In the genomic region with DNA sequence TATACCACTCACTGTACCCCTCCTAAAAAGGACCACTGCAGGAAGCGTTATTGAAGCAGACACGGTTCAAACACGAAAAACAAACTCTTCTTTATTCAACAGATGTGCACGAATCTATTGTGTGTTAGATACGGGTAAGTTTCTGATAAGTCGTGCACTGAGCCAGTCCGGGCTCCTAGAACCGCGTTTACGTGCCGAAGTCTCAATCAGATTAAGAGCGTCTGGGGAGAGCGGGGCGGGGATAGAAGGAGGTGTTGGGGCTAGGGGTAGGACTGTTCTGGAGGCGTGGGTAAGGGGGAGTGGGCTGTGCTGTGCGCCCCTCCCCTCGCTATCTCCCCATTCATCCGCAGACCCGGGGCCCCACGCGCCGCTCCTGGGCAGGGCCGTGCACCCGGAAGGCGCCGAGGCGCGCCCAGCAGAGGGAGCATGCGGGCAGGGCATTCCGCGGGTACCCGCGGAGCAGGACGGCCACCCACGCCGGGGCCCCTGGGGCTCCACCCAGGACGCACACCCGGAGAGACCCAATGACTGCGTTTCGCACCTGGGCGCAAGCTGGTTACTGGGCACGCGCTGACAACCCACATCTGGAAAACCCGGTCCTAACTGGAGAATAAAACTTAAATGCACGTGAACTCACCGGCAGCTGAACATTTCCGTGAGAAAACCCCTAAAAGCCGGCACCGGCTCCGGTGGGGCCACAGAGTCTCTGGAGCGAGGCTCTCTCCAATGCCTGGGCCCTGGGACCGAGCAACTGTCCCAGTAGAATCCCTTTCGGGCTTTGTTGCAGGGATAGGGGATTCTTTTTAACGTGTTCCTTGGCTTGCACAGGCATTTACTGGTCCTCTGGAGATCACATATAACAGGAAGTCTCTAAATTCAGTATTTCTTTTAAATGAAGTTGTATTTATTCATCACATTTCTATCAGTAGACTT, we compare ENCODE assay signal across 8 cellular contexts. TPM values are rescaled to one million over a fixed set of nuclear protein-coding genes. Genes with fewer than 3 reads are reported as not detected.
DNase-seq lines count a peak whose midpoint lies in the region; ATAC-seq and TF ChIP-seq lines count a peak whose summit lies in the region.

No MANE protein-coding gene starts in this region.

- H2AFZ ChIP-seq in GM23338: peak overlapping the region; percentile 98
- H2AFZ ChIP-seq in Karpas-422 (ENCODE audit: low read length): peak overlapping the region; percentile 65
- peak overlapping the region; percentile 99 for H2AFZ ChIP-seq in parathyroid adenoma

- POLR2A ChIA-PET in activated naive CD8-positive, alpha-beta T cell treated with anti-CD3 and anti-CD28 coated beads, Interleukin-2, amount 10 ng/mL, durations not matched to agents 7 days and 5 days (lab: Charles Lee): interaction anchor here (0.6 to 2.5 kb wide), 8 partner anchors 13 to 693 kb away, joined by 3 to 23 read pairs (median 10); partner anchors contain the start of genes WEE1 and ZNF143

- no peaks in the 10 kb centered on the region for H3K9me2 ChIP-seq in GM23338 (ENCODE audit: insufficient read depth)
- no peaks in the 10 kb centered on the region for H3K9me2 ChIP-seq in Karpas-422 (replicated peaks; ENCODE audit: insufficient read depth, low read length)

- H3K36me3 ChIP-seq in GM23338 (ENCODE audit: insufficient read depth): no peaks in the 10 kb centered on the region
- H3K36me3 ChIP-seq in Karpas-422 (ENCODE audit: insufficient read depth, low read length): no peaks in the 10 kb centered on the region
- H3K36me3 ChIP-seq in parathyroid adenoma (ENCODE audit: control insufficient read depth, insufficient read depth, low read length): no peaks in the 10 kb centered on the region
- no peaks in the 10 kb centered on the region for H3K36me3 ChIP-seq in tibial nerve

- H3K36me3 Mint-ChIP-seq in GM23338 (ENCODE audit: low read depth): peaks cover 3% of the 10 kb centered on the region; the same call in 1 of the 3 replicates
- peaks cover 3% of the 10 kb centered on the region for H3K36me3 Mint-ChIP-seq in activated naive CD8-positive, alpha-beta T cell treated with anti-CD3 and anti-CD28 coated beads, Interleukin-2, amount 10 ng/mL, durations not matched to agents 7 days and 5 days

- H3K4me3 ChIP-seq in GM23338 (peak overlapping the region; percentile 69), Karpas-422 (ENCODE audit: low read length) (peak overlapping the region; percentile 73), parathyroid adenoma (ENCODE audit: low read depth, low read length) (peak overlapping the region; percentile 57), tibial nerve (peak overlapping the region; percentile 36 to 59 (median 50))

- H3K9me3 Mint-ChIP-seq in GM23338: peaks cover 3% of the 10 kb centered on the region; the same call in 1 of the 3 replicates
- peaks cover 3% of the 10 kb centered on the region for H3K9me3 Mint-ChIP-seq in activated naive CD8-positive, alpha-beta T cell treated with anti-CD3 and anti-CD28 coated beads, Interleukin-2, amount 10 ng/mL, durations not matched to agents 7 days and 5 days

- TF ChIP-seq EP300 in tibial nerve (IDR thresholded peaks at IDR 0.05): peak; percentile 12 to 83

- peak overlapping the region; percentile 92 for H3K4me2 ChIP-seq in GM23338
- H3K4me2 ChIP-seq in Karpas-422 (ENCODE audit: low read depth, low read length, poor library complexity, severe bottlenecking): peak overlapping the region; percentile 93
- peak overlapping the region; percentile 77 for H3K4me2 ChIP-seq in parathyroid adenoma (ENCODE audit: low read length)

- H4K20me1 ChIP-seq in GM23338 (replicated peaks; ENCODE audit: insufficient read depth): no peaks in the 10 kb centered on the region
- no peaks in the 10 kb centered on the region for H4K20me1 ChIP-seq in Karpas-422 (ENCODE audit: insufficient read depth, low read depth, low read length)

- H3K27ac ChIP-seq in GM23338 (ENCODE audit: low read depth) (peak overlapping the region; percentile 93), Karpas-422 (ENCODE audit: low read length) (peak overlapping the region; percentile 100), parathyroid adenoma (peak overlapping the region; percentile 94), tibial nerve (peak overlapping the region; percentile 93 to 99 (median 96))

- WGBS in tibial nerve, 2 donors: 2% methylated on average over 41 to 47 of the region's 54 CpGs

- TF ChIP-seq CTCF in GM23338 (conservative IDR thresholded peaks at IDR 0.05; ENCODE audit: low read depth in 2 of 2): peak; percentile 65 to 82
- peak; percentile 58 for TF ChIP-seq CTCF in parathyroid adenoma (IDR thresholded peaks at IDR 0.05)
- peak; percentile 86 to 96 (median 90) for TF ChIP-seq CTCF in tibial nerve (IDR thresholded peaks at IDR 0.05)

- H3K4me1 ChIP-seq in GM23338 (ENCODE audit: insufficient read depth) (peaks cover 5% of the 10 kb centered on the region), Karpas-422 (ENCODE audit: low read length) (peaks cover 64% of the 10 kb centered on the region), parathyroid adenoma (peaks cover 4% of the 10 kb centered on the region), tibial nerve (peaks cover 0 to 29% (median 11%) of the 10 kb centered on the region in 4 donors)

- peaks cover 13% of the 10 kb centered on the region for H3K27me3 Mint-ChIP-seq in GM23338 (ENCODE audit: insufficient read depth, low read depth, poor library complexity)
- no peaks in the 10 kb centered on the region for H3K27me3 Mint-ChIP-seq in activated naive CD8-positive, alpha-beta T cell treated with anti-CD3 and anti-CD28 coated beads, Interleukin-2, amount 10 ng/mL, durations not matched to agents 7 days and 5 days

- peak overlapping the region; percentile 77 for H3K4me3 Mint-ChIP-seq in GM23338
- H3K4me3 Mint-ChIP-seq in activated naive CD8-positive, alpha-beta T cell treated with anti-CD3 and anti-CD28 coated beads, Interleukin-2, amount 10 ng/mL, durations not matched to agents 7 days and 5 days: peak overlapping the region; percentile 90

- H3K27me3 ChIP-seq in GM23338 (ENCODE audit: insufficient read depth) (no peaks in the 10 kb centered on the region), Karpas-422 (ENCODE audit: low read length) (no peaks in the 10 kb centered on the region), parathyroid adenoma (ENCODE audit: control insufficient read depth, insufficient read depth, low read length) (no peaks in the 10 kb centered on the region), tibial nerve (no peaks in the 10 kb centered on the region)

- H3K27ac Mint-ChIP-seq in GM23338: peak overlapping the region; percentile 82
- peak overlapping the region; percentile 95 for H3K27ac Mint-ChIP-seq in activated naive CD8-positive, alpha-beta T cell treated with anti-CD3 and anti-CD28 coated beads, Interleukin-2, amount 10 ng/mL, durations not matched to agents 7 days and 5 days

- intact Hi-C loops in Right ventricle myocardium superior (cut with DNase I): loop anchor here (5.0 to 10.0 kb wide), 3 partner anchors 42 to 133 kb away; partner anchors contain the start of gene WEE1

- ATAC-seq in GM23338: peak; percentile 83
- ATAC-seq in activated naive CD8-positive, alpha-beta T cell treated with anti-CD3 and anti-CD28 coated beads, Interleukin-2, amount 10 ng/mL, durations not matched to agents 7 days and 5 days (ENCODE audit: low read depth): peak; percentile 89
- peak; percentile 94 for ATAC-seq in Right ventricle myocardium superior (ENCODE audit: poor library complexity)

- peak; percentile 81 for DNase-seq in GDM1 (lab: John Stamatoyannopoulos, UW)
- DNase-seq in GM23338 (ENCODE audit: low spot score): peak; percentile 79
- peak; percentile 98 for DNase-seq in Karpas-422
- peak; percentile 78 for DNase-seq in SKM-1 treated with dmso at 0.1 percent for 144 hours (lab: John Stamatoyannopoulos, UW; ENCODE audit: unreplicated experiment)
- DNase-seq in activated naive CD8-positive, alpha-beta T cell treated with anti-CD3 and anti-CD28 coated beads, Interleukin-2, amount 10 ng/mL, durations not matched to agents 7 days and 5 days: peak; percentile 94
- DNase-seq in Right ventricle myocardium superior: peak; percentile 92
- DNase-seq in tibial nerve (ENCODE audit: low spot score in 2 of 2): peak; percentile 71 to 75

- H3K9me3 ChIP-seq in Karpas-422 (ENCODE audit: low read length): no peaks in the 10 kb centered on the region
- H3K9me3 ChIP-seq in parathyroid adenoma (ENCODE audit: control insufficient read depth, low read length): no peaks in the 10 kb centered on the region
- no peaks in the 10 kb centered on the region for H3K9me3 ChIP-seq in tibial nerve

- H3K79me2 ChIP-seq in GM23338 (replicated peaks; ENCODE audit: insufficient read depth) (no peaks in the 10 kb centered on the region), Karpas-422 (ENCODE audit: low read length) (no peaks in the 10 kb centered on the region), parathyroid adenoma (no peaks in the 10 kb centered on the region)

- peaks cover 18% of the 10 kb centered on the region for H3K4me1 Mint-ChIP-seq in GM23338
- H3K4me1 Mint-ChIP-seq in activated naive CD8-positive, alpha-beta T cell treated with anti-CD3 and anti-CD28 coated beads, Interleukin-2, amount 10 ng/mL, durations not matched to agents 7 days and 5 days: peaks cover 21% of the 10 kb centered on the region

- peak in 1 of 2 donors; percentile 47 for TF ChIP-seq POLR2A in tibial nerve (IDR thresholded peaks at IDR 0.05)

- H3K9ac ChIP-seq in Karpas-422 (ENCODE audit: low read length) (peak overlapping the region; percentile 88), parathyroid adenoma (no peak overlapping the region)

- peaks cover 6% of the 10 kb centered on the region for H3F3A ChIP-seq in GM23338 (replicated peaks; ENCODE audit: low read depth)

TF ChIP-seq in GM23338, 12 proteins besides CTCF, POLR2A, EP300 and RAD21 (continues in another document):
- TF ChIP-seq JUNB (IDR thresholded peaks at IDR 0.05; ENCODE audit: unreplicated experiment) (no peak), CREB1 (CRISPR knock-in tag; IDR thresholded peaks at IDR 0.05; ENCODE audit: low read depth) (peak; percentile 2; the same call in 1 of the 2 replicates)

RNA-seq across cellular contexts. Expression of gene WEE1, which starts 40.6 kb away (rescaled TPM):
- 144 and 149 TPM in 2 replicates for total RNA-seq in GM23338 (2014; rRNA removed; shearing (Covaris generic))
- polyA plus RNA-seq in GM23338 (2016; fragmentation: Nextera tagmentation; extraction: Ambion mirVana): 48.9 and 50.7 TPM in 2 replicates
- 74.0 and 107 TPM in 2 replicates for total RNA-seq in Karpas-422 (2014; rRNA removed; shearing (Covaris generic); ENCODE audit: low replicate concordance)
- 10 to 100 TPM; 47.8 to 50.5 TPM for total RNA-seq in activated naive CD8-positive, alpha-beta T cell treated with anti-CD3 and anti-CD28 coated beads, Interleukin-2, amount 10 ng/mL, durations not matched to agents 7 days and 5 days
- total RNA-seq in Right ventricle myocardium superior (32.7 TPM), tibial nerve (10 to 100 TPM; 19.2 to 32.4 (median 22.2) TPM)

RNA-seq across cellular contexts. Expression of gene SWAP70, which starts 49.8 kb away (rescaled TPM):
- 29.0 and 30.3 TPM in 2 replicates for total RNA-seq in GM23338 (2014; rRNA removed; shearing (Covaris generic))
- 28.2 and 33.3 TPM in 2 replicates for polyA plus RNA-seq in GM23338 (2016; fragmentation: Nextera tagmentation; extraction: Ambion mirVana)
- total RNA-seq in Karpas-422 (2014; rRNA removed; shearing (Covaris generic); ENCODE audit: low replicate concordance): 77.0 and 82.4 TPM in 2 replicates
- 10 to 100 TPM in 1 of 2 experiments, 1 to 10 TPM in 1; 9.4 to 10.6 TPM for total RNA-seq in activated naive CD8-positive, alpha-beta T cell treated with anti-CD3 and anti-CD28 coated beads, Interleukin-2, amount 10 ng/mL, durations not matched to agents 7 days and 5 days
- total RNA-seq in Right ventricle myocardium superior: 19.0 TPM
- total RNA-seq in tibial nerve: 10 to 100 TPM; 51.0 to 79.1 (median 66.9) TPM

Comparison
In these comparisons a context has a peak if more than half of its experiments do, and no peak if none do; other contexts are left out.
1. Peak in every context shown above with its lines: DNase-seq, ATAC-seq, H3K4me3 ChIP-seq and H3K27ac ChIP-seq.